In the genomic region with DNA sequence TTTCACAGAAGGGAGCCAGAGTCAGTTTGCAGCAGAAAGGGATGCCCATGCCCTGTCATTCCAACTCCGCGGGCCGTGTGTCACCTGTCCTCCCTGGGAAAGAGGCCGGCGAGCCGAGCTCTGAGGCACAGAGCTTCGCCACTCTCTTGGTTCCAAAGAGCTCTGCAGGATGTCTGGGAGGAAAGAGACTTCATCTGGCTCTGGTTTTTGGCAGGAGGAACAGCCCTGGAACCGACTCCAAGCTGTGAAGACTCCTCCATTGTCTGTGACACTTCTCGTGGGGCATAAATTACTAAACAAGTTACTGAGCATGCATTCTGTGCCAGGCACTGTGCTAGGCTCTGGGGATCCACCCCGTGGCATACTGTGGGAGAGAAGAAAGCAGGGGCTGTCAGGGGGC, we compare ENCODE assay signal across 21 cellular contexts. TPM values are rescaled to one million over a fixed set of nuclear protein-coding genes. Genes with fewer than 3 reads are reported as not detected.
DNase-seq lines count a peak whose midpoint lies in the region; TF ChIP-seq lines count a peak whose summit lies in the region.
"Had no signal": no experiment of that assay in that cellular context is flagged by ENCODE, and none has a peak within 500 bp of the region (broad histone marks: within the 10 kb centered on the region; RNA-seq: fewer than 3 reads in every experiment).

No MANE protein-coding gene starts in this region.

- H3K4me3 ChIP-seq in osteoblast (ENCODE audit: insufficient read depth, low read length) (no peak overlapping the region), colonic mucosa (no peak overlapping the region)
- H3K4me3 ChIP-seq: A549; BLaER1 treated with 17β-estradiol and CSF1 and Interleukin-3, amounts not matched to agents 10 nM and 100 nM; GM23338 had no signal

- no peaks in the 10 kb centered on the region for H4K20me1 ChIP-seq in osteoblast (ENCODE audit: insufficient read depth, low read length)
- H4K20me1 ChIP-seq: BLaER1 treated with 17β-estradiol and CSF1 and Interleukin-3, amounts not matched to agents 10 nM and 100 nM had no signal

- H3K27ac ChIP-seq in osteoblast (ENCODE audit: low read depth, low read length) (no peak overlapping the region), colonic mucosa (no peak overlapping the region)
- H3K27ac ChIP-seq: A549; BLaER1 treated with 17β-estradiol and CSF1 and Interleukin-3, amounts not matched to agents 10 nM and 100 nM had no signal

- no peaks in the 10 kb centered on the region for H3K4me1 ChIP-seq in osteoblast (ENCODE audit: insufficient read depth, low read length)
- H3K4me1 ChIP-seq in colonic mucosa, result no peaks in the 10 kb centered on the region
- H3K4me1 ChIP-seq: A549; BE2C; BLaER1 treated with 17β-estradiol and CSF1 and Interleukin-3, amounts not matched to agents 10 nM and 100 nM had no signal

- no peak overlapping the region for H2AFZ ChIP-seq in osteoblast (ENCODE audit: low read length)
- H2AFZ ChIP-seq: GM23338 had no signal

- H3K36me3 ChIP-seq in osteoblast (ENCODE audit: insufficient read depth, low read length), result no peaks in the 10 kb centered on the region
- H3K36me3 ChIP-seq in colonic mucosa, result no peaks in the 10 kb centered on the region
- H3K36me3 ChIP-seq: BE2C; BLaER1 treated with 17β-estradiol and CSF1 and Interleukin-3, amounts not matched to agents 10 nM and 100 nM had no signal

- no peak overlapping the region for H3K9ac ChIP-seq in colonic mucosa (ENCODE audit: low read depth in 2 of 2, low read length in 2 of 2)
- H3K9ac ChIP-seq: BLaER1 treated with 17β-estradiol and CSF1 and Interleukin-3, amounts not matched to agents 10 nM and 100 nM had no signal

- intact Hi-C loops in colonic mucosa (cut with DNase I), result no loop called here

- peak; percentile 22 for DNase-seq in NCI-H446 treated with DMSO at 0.1 percent for 48 hours (lab: John Stamatoyannopoulos, UW)
- DNase-seq in medulla oblongata (ENCODE audit: extremely low spot score), result peak; percentile 72
- peak; percentile 17 for DNase-seq in osteoblast (ENCODE audit: insufficient read length, low spot score, missing footprints)
- DNase-seq in NCI-H1417 treated with DMSO at 0.1 percent for 48 hours (lab: John Stamatoyannopoulos, UW), result no peak
- DNase-seq in putamen (ENCODE audit: low spot score), result no peak
- no peak for DNase-seq in colonic mucosa
- DNase-seq: 8988T; ACHN; AML-193; BE2C; CD4-positive, alpha-beta T cell; DMS 273 treated with DMSO at 0.1 percent for 48 hours; DMS79; EL; GF-D8; H9 had no signal

- H3K9me3 ChIP-seq in osteoblast (ENCODE audit: low read depth, low read length) (no peaks in the 10 kb centered on the region), colonic mucosa (no peaks in the 10 kb centered on the region)
- H3K9me3 ChIP-seq: A549, BE2C had no signal

- H3K79me2 ChIP-seq in osteoblast (ENCODE audit: insufficient read depth, low read length), result no peaks in the 10 kb centered on the region

- H3K27me3 ChIP-seq in osteoblast (ENCODE audit: insufficient read depth, low read length) (peaks cover 4% of the 10 kb centered on the region), colonic mucosa (no peaks in the 10 kb centered on the region)
- H3K27me3 ChIP-seq: BE2C; BLaER1 treated with 17β-estradiol and CSF1 and Interleukin-3, amounts not matched to agents 10 nM and 100 nM had no signal

- no peak overlapping the region for H3K4me2 ChIP-seq in osteoblast (ENCODE audit: insufficient read depth, low read length)
- H3K4me2 ChIP-seq: A549; BLaER1 treated with 17β-estradiol and CSF1 and Interleukin-3, amounts not matched to agents 10 nM and 100 nM; GM23338 had no signal

- TF ChIP-seq CTCF in osteoblast (IDR thresholded peaks at IDR 0.05; ENCODE audit: extremely low read depth, low read depth, low read length) (no peak), colonic mucosa (IDR thresholded peaks at IDR 0.05) (no peak)

RNA-seq across cellular contexts. Expression of a gene that starts 3.9 kb away (rescaled TPM):
- total RNA-seq in osteoblast (not detected in 2 replicates), colonic mucosa (1 to 10 TPM in 1 of 2 donors, under 1 TPM in 1; 0.66 to 2.8 TPM)
- total RNA-seq: CD4-positive, alpha-beta T cell; CD8-positive, alpha-beta memory T cell; H4; H9 had no signal

RNA-seq across cellular contexts. Expression of a gene that starts 14.4 kb away (rescaled TPM):
- 0.36 and 0.59 TPM in 2 replicates for total RNA-seq in osteoblast
- 1 to 10 TPM; 3.7 to 5.5 TPM for total RNA-seq in colonic mucosa
- total RNA-seq: CD8-positive, alpha-beta memory T cell; H4 had no signal

Comparison
In these comparisons a context has a peak if more than half of its experiments do, and no peak if none do; other contexts are left out.
1. DNase-seq: peak in NCI-H446 treated with DMSO at 0.1 percent for 48 hours (single experiment), medulla oblongata (single experiment) and osteoblast (single experiment); none in NCI-H1417 treated with DMSO at 0.1 percent for 48 hours (single experiment), putamen (single experiment) and colonic mucosa (single experiment).